In the genomic region with DNA sequence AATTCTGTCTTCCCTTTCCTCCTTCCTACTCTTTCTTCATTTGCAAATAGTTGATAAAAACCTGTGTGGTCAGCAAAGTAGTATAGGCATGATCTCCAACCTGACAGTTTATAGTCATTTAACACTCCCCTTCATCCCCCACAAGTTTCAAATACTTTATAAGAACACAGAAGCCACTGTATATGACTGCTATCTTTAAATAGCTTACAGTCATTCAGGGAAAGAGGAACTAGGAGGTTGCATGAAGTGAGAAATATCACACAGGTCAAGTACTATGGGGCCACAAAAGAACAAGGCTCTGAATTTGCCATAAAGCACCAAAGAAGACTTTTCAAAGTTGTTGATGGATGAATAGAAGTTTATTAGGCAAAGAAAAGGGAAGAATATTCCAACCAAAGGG, we compare ENCODE assay signal across 16 cellular contexts.
DNase-seq lines count a peak whose midpoint lies in the region; ATAC-seq and TF ChIP-seq lines count a peak whose summit lies in the region.
"Had no signal": no experiment of that assay in that cellular context is flagged by ENCODE, and none has a peak within 500 bp of the region (broad histone marks: within the 10 kb centered on the region; RNA-seq: fewer than 3 reads in every experiment).

No MANE protein-coding gene starts in this region.

- H3K27ac Mint-ChIP-seq in T-helper 17 cell, result no peak overlapping the region
- H3K27ac Mint-ChIP-seq: activated naive CD8-positive, alpha-beta T cell had no signal

- no peak overlapping the region for H3K4me3 Mint-ChIP-seq in T-helper 17 cell
- H3K4me3 Mint-ChIP-seq: activated naive CD8-positive, alpha-beta T cell had no signal

- no peak for DNase-seq in DMS153 treated with DMSO at 0.1 percent for 48 hours (lab: John Stamatoyannopoulos, UW; ENCODE audit: unreplicated experiment)
- no peak for DNase-seq in substantia nigra (lab: John Stamatoyannopoulos, UW)
- no peak for DNase-seq in stimulated activated CD4-positive, alpha-beta T cell treated with anti-CD3 and anti-CD28 coated beads, Interleukin-2, amount 100 ng/mL, for 48 hours
- no peak for DNase-seq in T-helper 17 cell
- DNase-seq: cerebellar nuclear complex, DND-41, NCI-H187 treated with DMSO at 0.1 percent for 48 hours, T-helper 2 cell had no signal

- H4K20me1 ChIP-seq in Loucy (ENCODE audit: insufficient read depth, low read length, poor library complexity, severe bottlenecking), result no peaks in the 10 kb centered on the region

- H3K4me3 ChIP-seq in Loucy (ENCODE audit: low read length, poor library complexity, severe bottlenecking), result peak overlapping the region; percentile 5
- H3K4me3 ChIP-seq: tibial nerve had no signal

- peak overlapping the region; percentile 11 for H2AFZ ChIP-seq in Loucy (ENCODE audit: low read length)

- ATAC-seq in GM18505 (IDR thresholded peaks at IDR 0.05; ENCODE audit: unreplicated experiment), result peak; percentile 99
- ATAC-seq in GM21526 (IDR thresholded peaks at IDR 0.05; ENCODE audit: low FRiP score, unreplicated experiment), result peak; percentile 99
- peak; percentile 84 for ATAC-seq in HG03060 (IDR thresholded peaks at IDR 0.05; ENCODE audit: low read depth, unreplicated experiment)
- ATAC-seq in T-helper 17 cell, result no peak
- ATAC-seq: esophagus mucosa, sciatic nerve had no signal

- no peak overlapping the region for H3K9ac ChIP-seq in Loucy (ENCODE audit: low read depth, low read length, poor library complexity, severe bottlenecking)

- no peaks in the 10 kb centered on the region for H3K36me3 ChIP-seq in Loucy (ENCODE audit: insufficient read depth, low read length)
- H3K36me3 ChIP-seq: tibial nerve had no signal

- H3K27me3 Mint-ChIP-seq in T-helper 17 cell, result peaks cover 6% of the 10 kb centered on the region
- H3K27me3 Mint-ChIP-seq: activated naive CD8-positive, alpha-beta T cell had no signal

- H3K4me2 ChIP-seq in Loucy (ENCODE audit: low read depth, low read length, poor library complexity, severe bottlenecking), result peak overlapping the region; percentile 37

- H3K79me2 ChIP-seq in Loucy (ENCODE audit: insufficient read depth, low read length), result no peaks in the 10 kb centered on the region

- no peaks in the 10 kb centered on the region for H3F3A ChIP-seq in Loucy (ENCODE audit: low read depth)

- no peaks in the 10 kb centered on the region for H3K36me3 Mint-ChIP-seq in T-helper 17 cell (ENCODE audit: low read depth)
- H3K36me3 Mint-ChIP-seq: activated naive CD8-positive, alpha-beta T cell had no signal

- H3K9me2 ChIP-seq in Loucy (replicated peaks; ENCODE audit: low read depth, low read length), result no peaks in the 10 kb centered on the region

- H3K4me1 ChIP-seq in Loucy (ENCODE audit: insufficient read depth, low read length, poor library complexity, severe bottlenecking), result peaks cover 22% of the 10 kb centered on the region
- H3K4me1 ChIP-seq: tibial nerve had no signal

- no peaks in the 10 kb centered on the region for H3K27me3 ChIP-seq in Loucy (ENCODE audit: insufficient read depth, low read length, poor library complexity, severe bottlenecking)
- H3K27me3 ChIP-seq: tibial nerve had no signal

- H3K4me1 Mint-ChIP-seq in T-helper 17 cell, result no peaks in the 10 kb centered on the region

- TF ChIP-seq CTCF in Loucy (conservative IDR thresholded peaks at IDR 0.05; ENCODE audit: low read length), result no peak

- H3K9me3 ChIP-seq in Loucy (ENCODE audit: insufficient read depth, low read depth, low read length) (no peaks in the 10 kb centered on the region), T-helper 17 cell (ENCODE audit: control insufficient read depth, low read length, poor library complexity, severe bottlenecking) (peaks cover 4% of the 10 kb centered on the region)
- H3K9me3 ChIP-seq: tibial nerve had no signal

- no peak for TF ChIP-seq POLR2A in GM18505 (IDR thresholded peaks at IDR 0.05; ENCODE audit: borderline replicate concordance, extremely low read depth, insufficient read depth, insufficient read length)

- no peak overlapping the region for H3K27ac ChIP-seq in substantia nigra (ENCODE audit: low read depth, low read length, poor library complexity, severe bottlenecking)
- H3K27ac ChIP-seq: tibial nerve had no signal
